ENCODE assay signal across 8 cellular contexts in the genomic region with DNA sequence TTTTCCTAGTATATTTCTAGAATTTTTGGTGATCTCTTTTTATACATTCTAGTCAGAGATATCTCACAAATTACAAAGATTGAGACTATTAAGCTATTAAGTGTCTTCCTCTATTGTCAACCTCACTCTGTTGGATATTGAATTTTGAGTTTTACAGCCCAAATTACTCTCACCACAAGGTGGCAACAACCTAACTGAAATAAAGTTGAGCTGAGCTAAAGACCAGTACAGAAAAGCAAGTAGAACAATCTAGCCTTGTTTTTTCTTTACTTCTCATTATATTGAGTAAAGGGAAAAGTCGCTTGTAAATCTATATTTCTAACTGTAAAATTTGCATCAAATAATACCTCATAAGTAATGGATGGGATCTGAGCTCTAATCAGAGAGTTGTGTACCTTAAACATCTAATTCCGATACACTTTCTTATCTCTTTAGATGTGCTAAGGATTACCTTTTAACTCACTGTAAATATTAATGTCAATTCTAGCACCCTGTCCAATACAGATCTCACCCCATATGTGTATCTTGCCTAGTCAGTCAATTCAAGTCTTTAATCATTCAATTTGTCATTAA. TPM values are rescaled to one million over a fixed set of nuclear protein-coding genes. Genes with fewer than 3 reads are reported as not detected.
DNase-seq lines count a peak whose midpoint lies in the region; ATAC-seq and TF ChIP-seq lines count a peak whose summit lies in the region.

No MANE protein-coding gene starts in this region.

- no peak overlapping the region for H3K27ac ChIP-seq in H9 (ENCODE audit: insufficient read length, low read depth, low read length)

- H3K27ac Mint-ChIP-seq in H9: no peak overlapping the region

- no peaks in the 10 kb centered on the region for H3K36me3 Mint-ChIP-seq in H9 (ENCODE audit: insufficient read depth in 1 of 3, low read depth in 3 of 3)

- no peak overlapping the region for H4K5ac ChIP-seq in H9 (ENCODE audit: insufficient read length, low read depth, low read length)

- H3K27me3 Mint-ChIP-seq in H9 (ENCODE audit: low read depth): no peaks in the 10 kb centered on the region

- no peak overlapping the region for H3K14ac ChIP-seq in H9 (ENCODE audit: insufficient read depth, low read length)

- no peak overlapping the region for H3K18ac ChIP-seq in H9 (ENCODE audit: insufficient read length, low read depth, low read length)

- DNase-seq in AML-193 (lab: John Stamatoyannopoulos, UW) (peak; percentile 62 to 74), H9 (no peak), SW480 (ENCODE audit: low spot score) (peak; percentile 29), inferior parietal cortex (ENCODE audit: extremely low spot score) (peak; percentile 85), KG1 (lab: John Stamatoyannopoulos, UW) (no peak), COLO668 (lab: John Stamatoyannopoulos, UW; ENCODE audit: unreplicated experiment) (no peak)
- no peak for DNase-seq in stimulated activated CD4-positive, alpha-beta T cell treated with anti-CD3 and anti-CD28 coated beads, Interleukin-12 subunit alpha, Interleukin-12 subunit beta, amount 100 ng/mL, for 4 hours

- no peak overlapping the region for H3T11ph ChIP-seq in H9 (ENCODE audit: low read length)

- H2AK5ac ChIP-seq in H9 (ENCODE audit: insufficient read length, low read length): no peak overlapping the region

- no peak overlapping the region for H2AFZ ChIP-seq in H9 (ENCODE audit: low read length)

- no peaks in the 10 kb centered on the region for H3K4me1 ChIP-seq in H9 (ENCODE audit: insufficient read depth, low read length)

- H3K79me2 ChIP-seq in H9 (ENCODE audit: insufficient read depth, low read length): no peaks in the 10 kb centered on the region

- no peak overlapping the region for H3K4ac ChIP-seq in H9 (ENCODE audit: low read depth, low read length)

- H2BK5ac ChIP-seq in H9 (ENCODE audit: insufficient read length, low read length): no peak overlapping the region

- H3K9me3 Mint-ChIP-seq in H9: no peaks in the 10 kb centered on the region

- no peak overlapping the region for H2BK15ac ChIP-seq in H9 (ENCODE audit: low read depth, low read length)

- no peaks in the 10 kb centered on the region for H3K4me1 Mint-ChIP-seq in H9

- H3K23ac ChIP-seq in H9 (ENCODE audit: insufficient read length, low read depth, low read length): no peak overlapping the region

- no peaks in the 10 kb centered on the region for H3K9me3 ChIP-seq in H9 (ENCODE audit: control insufficient read depth, low read depth, low read length)

- peak; percentile 67 for TF ChIP-seq CTCF in H9 (conservative IDR thresholded peaks at IDR 0.05)

- H4K91ac ChIP-seq in H9 (ENCODE audit: insufficient read length, low read depth, low read length): no peak overlapping the region

- H4K20me1 ChIP-seq in H9 (ENCODE audit: control insufficient read depth, insufficient read depth, insufficient read length): no peaks in the 10 kb centered on the region

- no peak overlapping the region for H2BK120ac ChIP-seq in H9 (ENCODE audit: low read depth, low read length, poor library complexity, severe bottlenecking)

- no peak overlapping the region for H3K4me2 ChIP-seq in H9 (ENCODE audit: insufficient read depth, insufficient read length, low read length)

- H2BK20ac ChIP-seq in H9 (ENCODE audit: low read depth, low read length, poor library complexity, severe bottlenecking): no peak overlapping the region

- WGBS in H9 (ENCODE audit: extremely low coverage, insufficient read length, low lambda C conversion rate): no CpG with 5 or more reads among the region's 2 CpGs

- no peak overlapping the region for H3K4me3 Mint-ChIP-seq in H9

- no peak overlapping the region for H4K8ac ChIP-seq in H9 (replicated peaks; ENCODE audit: insufficient read length, low read depth, low read length)

- ATAC-seq in GM18511 (IDR thresholded peaks at IDR 0.05; ENCODE audit: unreplicated experiment): no peak

- H2BK12ac ChIP-seq in H9 (ENCODE audit: insufficient read length, low read depth, low read length): no peak overlapping the region

- no peaks in the 10 kb centered on the region for H3K23me2 ChIP-seq in H9 (ENCODE audit: insufficient read length, low read depth, low read length, poor library complexity, severe bottlenecking)

- H3K79me1 ChIP-seq in H9 (ENCODE audit: insufficient read depth, low read depth, low read length, poor library complexity, severe bottlenecking): no peaks in the 10 kb centered on the region

- no peaks in the 10 kb centered on the region for H3K27me3 ChIP-seq in H9 (ENCODE audit: insufficient read depth, low read length)

- no peak overlapping the region for H3K56ac ChIP-seq in H9 (ENCODE audit: insufficient read length, low read depth, low read length)

- H3K9ac ChIP-seq in H9 (ENCODE audit: extremely low read depth, insufficient read length, low read length): no peak overlapping the region

RNA-seq across cellular contexts. Expression of a gene that starts 13.6 kb away (rescaled TPM):
- total RNA-seq in H9 (2021): 59.3 and 64.9 TPM in 2 replicates

RNA-seq across cellular contexts. Expression of a gene that starts 26.5 kb away (rescaled TPM):
- not detected in 2 replicates for total RNA-seq in H9 (2021)

RNA-seq across cellular contexts. Expression of a gene that starts 47.2 kb away (rescaled TPM):
- 23.4 and 23.7 TPM in 2 replicates for total RNA-seq in H9 (2021)

Comparison
In these comparisons a context has a peak if more than half of its experiments do, and no peak if none do; other contexts are left out.
1. DNase-seq: peak in AML-193 (2 of 2), SW480 (single experiment) and inferior parietal cortex (single experiment); none in H9 (single experiment), KG1 (single experiment), COLO668 (single experiment) and stimulated activated CD4-positive, alpha-beta T cell treated with anti-CD3 and anti-CD28 coated beads, Interleukin-12 subunit alpha, Interleukin-12 subunit beta, amount 100 ng/mL, for 4 hours (single experiment).